ENCODE assay signal across 8 cellular contexts in genomic region chr1:24415910-24416665, GRCh38. TPM values are rescaled to one million over a fixed set of nuclear protein-coding genes. Genes with fewer than 3 reads are reported as not detected.
DNase-seq lines count a peak whose midpoint lies in the region; ATAC-seq and TF ChIP-seq lines count a peak whose summit lies in the region.

No MANE protein-coding gene starts in this region.

- peaks cover 7% of the 10 kb centered on the region for H3K36me3 Mint-ChIP-seq in nephron progenitor cell (ENCODE audit: low read depth)

- H3K36me3 ChIP-seq in SK-N-SH (replicated peaks in 1 of 2; ENCODE audit: control insufficient read depth in 1 of 2, insufficient read depth in 2 of 2, low read length in 1 of 2): peaks cover 0 to 6% of the 10 kb centered on the region in 2 experiments

- peaks cover 29% of the 10 kb centered on the region for H3K27me3 Mint-ChIP-seq in nephron progenitor cell (ENCODE audit: low read depth, poor library complexity)

- no peaks in the 10 kb centered on the region for H3K9me3 Mint-ChIP-seq in nephron progenitor cell

- WGBS in SK-N-SH (ENCODE audit: low lambda C conversion rate): 9% methylated on average over 29 of the region's 35 CpGs

- no peaks in the 10 kb centered on the region for H3K9me2 ChIP-seq in SK-N-SH

- CTCF ChIA-PET in SK-N-SH (lab: Yijun Ruan, JAX): interaction anchor here (0.6 to 2.9 kb wide), 45 partner anchors 9 to 481 kb away, joined by 3 to 24 read pairs (median 4); no protein-coding TSS in a partner anchor

- H3K79me2 ChIP-seq in SK-N-SH (ENCODE audit: insufficient read depth): peaks cover 38% of the 10 kb centered on the region; the same call in 1 of the 2 replicates

- TF ChIP-seq CTCF in SK-N-SH (IDR thresholded peaks at IDR 0.05) (no peak), epithelial cell of esophagus (IDR thresholded peaks at IDR 0.05; ENCODE audit: insufficient read depth, low read depth, low read length, missing control alignments) (no peak), nephron progenitor cell (IDR thresholded peaks at IDR 0.05) (no peak)

- H3K27ac Mint-ChIP-seq in nephron progenitor cell: no peak overlapping the region

- peak overlapping the region; percentile 87 for H2AFZ ChIP-seq in SK-N-SH (ENCODE audit: low read depth)

- peaks cover 17 to 39% of the 10 kb centered on the region in 2 experiments for H3K4me1 ChIP-seq in SK-N-SH (ENCODE audit: control insufficient read depth in 1 of 2, insufficient read depth in 2 of 2, low read depth in 1 of 2, low read length in 1 of 2)

- peak; percentile 7 for ATAC-seq in HG02623 (IDR thresholded peaks at IDR 0.05; ENCODE audit: unreplicated experiment)

- peak overlapping the region; percentile 66 to 91 for H3K4me3 ChIP-seq in SK-N-SH (ENCODE audit: low read depth in 2 of 2, low read length in 1 of 2)
- peak overlapping the region; percentile 90 for H3K4me3 ChIP-seq in epithelial cell of esophagus (ENCODE audit: low read length)

- no peak for TF ChIP-seq EP300 in SK-N-SH (IDR thresholded peaks at IDR 0.05; ENCODE audit: borderline replicate concordance in 1 of 2, low read depth in 1 of 2, low read length in 1 of 2)

- no peak for TF ChIP-seq RAD21 in SK-N-SH (IDR thresholded peaks at IDR 0.05; ENCODE audit: low read length)

- peaks cover 49% of the 10 kb centered on the region for H3K4me1 Mint-ChIP-seq in nephron progenitor cell

- peak overlapping the region; percentile 64 for H3K9ac ChIP-seq in SK-N-SH

- H3K9me3 ChIP-seq in SK-N-SH: no peaks in the 10 kb centered on the region

- H4K20me1 ChIP-seq in SK-N-SH (ENCODE audit: insufficient read depth): no peaks in the 10 kb centered on the region

- H3K4me2 ChIP-seq in SK-N-SH: peak overlapping the region; percentile 91

- peaks cover 16% of the 10 kb centered on the region for H3F3A ChIP-seq in SK-N-SH (replicated peaks; ENCODE audit: insufficient read depth)

- no peaks in the 10 kb centered on the region for H3K27me3 ChIP-seq in SK-N-SH (ENCODE audit: insufficient read depth)

- H3K4me3 Mint-ChIP-seq in nephron progenitor cell: peak overlapping the region; percentile 95

- DNase-seq in NCI-H82 (lab: John Stamatoyannopoulos, UW) (peak; percentile 60), NCI-H82 treated with DMSO at 0.1 percent for 48 hours (lab: John Stamatoyannopoulos, UW; ENCODE audit: unreplicated experiment) (no peak), SK-N-SH (peak; percentile 38), epithelial cell of esophagus (ENCODE audit: low read depth) (peak; percentile 39), nephron progenitor cell (peak; percentile 22), NK-92 (lab: John Stamatoyannopoulos, UW; ENCODE audit: unreplicated experiment) (no peak), NCI-H2196 (lab: John Stamatoyannopoulos, UW; ENCODE audit: unreplicated experiment) (no peak)

- H3K27ac ChIP-seq in SK-N-SH (ENCODE audit: low read depth in 2 of 2, low read length in 1 of 2): peak overlapping the region in 1 of 2 experiments; percentile 82; a peak in 3 of 4 replicates

- POLR2A ChIA-PET in SK-N-SH (lab: Yijun Ruan, JAX): no interaction called here

TF ChIP-seq in SK-N-SH, 30 proteins besides CTCF, POLR2A, EP300 and RAD21:
- TF ChIP-seq FOXJ3 (CRISPR knock-in tag; IDR thresholded peaks at IDR 0.05) (no peak), MAX (IDR thresholded peaks at IDR 0.05; ENCODE audit: low read depth) (no peak), MXI1 (IDR thresholded peaks at IDR 0.05; ENCODE audit: low read depth, low read length) (peak; percentile 35), YY1 (IDR thresholded peaks at IDR 0.05; ENCODE audit: low read depth) (no peak), ELF1 (IDR thresholded peaks at IDR 0.05) (0 out of 2 replicates have a peak, but pooled peaks have one; percentile 20), POLR2AphosphoS5 (IDR thresholded peaks at IDR 0.05; ENCODE audit: low read depth, low read length) (no peak), REST (IDR thresholded peaks at IDR 0.05; ENCODE audit: low read depth, low read length) (no peak), USF2 (IDR thresholded peaks at IDR 0.05; ENCODE audit: borderline replicate concordance, low read depth, low read length) (no peak), TAF1 (IDR thresholded peaks at IDR 0.05; ENCODE audit: borderline replicate concordance, low read depth, low read length) (no peak), CHD2 (IDR thresholded peaks at IDR 0.05; ENCODE audit: low read length, partially characterized antibody) (no peak), GATA2 (CRISPR knock-in tag; IDR thresholded peaks at IDR 0.05) (no peak), GABPA (IDR thresholded peaks at IDR 0.05; ENCODE audit: low read depth) (no peak)

RNA-seq across cellular contexts. Expression of gene NIPAL3, which starts 0.5 kb away (rescaled TPM):
- 20.3 and 28.6 TPM in 2 replicates for polyA plus RNA-seq in SK-N-SH (2012; rRNA removed)
- 17.2 and 24.0 TPM in 2 replicates for polyA plus RNA-seq in SK-N-SH (2012; cell fraction: cytosol; rRNA removed)
- polyA plus RNA-seq in SK-N-SH (2012; cell fraction: nucleus; rRNA removed): 17.4 and 17.9 TPM in 2 replicates

RNA-seq across cellular contexts. Expression of gene STPG1, which starts 2.5 kb away (rescaled TPM):
- 8.6 and 8.7 TPM in 2 replicates for polyA plus RNA-seq in SK-N-SH (2012; rRNA removed)
- 6.7 and 8.0 TPM in 2 replicates for polyA plus RNA-seq in SK-N-SH (2012; cell fraction: cytosol; rRNA removed)
- 8.3 and 8.9 TPM in 2 replicates for polyA plus RNA-seq in SK-N-SH (2012; cell fraction: nucleus; rRNA removed)

Comparison
In these comparisons a context has a peak if more than half of its experiments do, and no peak if none do; other contexts are left out.
1. DNase-seq: peak in NCI-H82 (single experiment), SK-N-SH (single experiment), epithelial cell of esophagus (single experiment) and nephron progenitor cell (single experiment); none in NCI-H82 treated with DMSO at 0.1 percent for 48 hours (single experiment), NK-92 (single experiment) and NCI-H2196 (single experiment).